12 cellular contexts compared by ENCODE assay signal in the genomic region with DNA sequence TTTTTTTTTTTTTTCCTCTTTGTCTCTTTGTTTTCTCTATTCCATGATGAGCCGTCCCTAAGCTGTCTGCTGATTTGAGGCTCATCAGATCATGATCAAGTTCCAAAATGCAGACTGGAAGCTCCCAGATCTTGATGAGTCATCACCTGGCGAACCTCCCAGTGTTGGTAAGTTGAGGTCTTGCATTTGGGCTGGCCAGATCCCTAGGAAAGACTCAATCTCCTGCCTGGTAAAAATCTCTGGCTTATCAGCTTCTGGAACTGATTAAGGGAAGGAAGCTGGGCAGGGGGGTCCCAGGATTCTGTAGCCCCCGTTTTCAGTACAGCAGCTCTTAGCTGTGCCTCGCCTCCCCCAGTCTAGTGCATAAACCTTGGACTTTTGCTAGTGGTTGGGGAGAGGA.
DNase-seq lines count a peak whose midpoint lies in the region; ATAC-seq and TF ChIP-seq lines count a peak whose summit lies in the region.
"Had no signal": no experiment of that assay in that cellular context is flagged by ENCODE, and none has a peak within 500 bp of the region (broad histone marks: within the 10 kb centered on the region; RNA-seq: fewer than 3 reads in every experiment).

No MANE protein-coding gene starts in this region.

- no peak for ATAC-seq in GM18517 (IDR thresholded peaks at IDR 0.05; ENCODE audit: unreplicated experiment)
- ATAC-seq: activated CD8-positive, alpha-beta T cell treated with anti-CD3 and anti-CD28 coated beads, Interleukin-2, amount 10 ng/mL, durations not matched to agents 7 days and 5 days; GM12878; stimulated activated memory B cell treated with anti-CD40 and anti-IgM and Interleukin-4, amounts not matched to agents 10 μg/mL and 1 μg/mL and 100 μg/mL, for 72 hours had no signal

- H3K4me3 Mint-ChIP-seq in activated CD4-positive, alpha-beta T cell treated with anti-CD3 and anti-CD28 coated beads, Interleukin-2, amount 10 ng/mL, durations not matched to agents 24 days and 14 days, result no peak overlapping the region
- H3K4me3 Mint-ChIP-seq: activated CD8-positive, alpha-beta T cell treated with anti-CD3 and anti-CD28 coated beads, Interleukin-2, amount 10 ng/mL, durations not matched to agents 7 days and 5 days; stimulated activated memory B cell treated with anti-CD40 and anti-IgM and Interleukin-4, amounts not matched to agents 10 μg/mL and 1 μg/mL and 100 μg/mL, for 72 hours had no signal

- no peaks in the 10 kb centered on the region for H3K36me3 Mint-ChIP-seq in activated CD4-positive, alpha-beta T cell treated with anti-CD3 and anti-CD28 coated beads, Interleukin-2, amount 10 ng/mL, durations not matched to agents 24 days and 14 days (ENCODE audit: low read depth)

- intact Hi-C loops in activated CD4-positive, alpha-beta T cell treated with anti-CD3 and anti-CD28 coated beads, Interleukin-2, amount 10 ng/mL, durations not matched to agents 24 days and 14 days (cut with micrococcal nuclease), result no loop called here

- peaks cover 23% of the 10 kb centered on the region for H3K27me3 Mint-ChIP-seq in activated CD4-positive, alpha-beta T cell treated with anti-CD3 and anti-CD28 coated beads, Interleukin-2, amount 10 ng/mL, durations not matched to agents 24 days and 14 days

- no peaks in the 10 kb centered on the region for H3K4me1 Mint-ChIP-seq in activated CD4-positive, alpha-beta T cell treated with anti-CD3 and anti-CD28 coated beads, Interleukin-2, amount 10 ng/mL, durations not matched to agents 24 days and 14 days
- H3K4me1 Mint-ChIP-seq: stimulated activated memory B cell treated with anti-CD40 and anti-IgM and Interleukin-4, amounts not matched to agents 10 μg/mL and 1 μg/mL and 100 μg/mL, for 72 hours had no signal

- no peaks in the 10 kb centered on the region for H3K9me3 Mint-ChIP-seq in activated CD4-positive, alpha-beta T cell treated with anti-CD3 and anti-CD28 coated beads, Interleukin-2, amount 10 ng/mL, durations not matched to agents 24 days and 14 days

- no peak overlapping the region for H3K27ac Mint-ChIP-seq in activated CD4-positive, alpha-beta T cell treated with anti-CD3 and anti-CD28 coated beads, Interleukin-2, amount 10 ng/mL, durations not matched to agents 24 days and 14 days
- H3K27ac Mint-ChIP-seq: activated CD8-positive, alpha-beta T cell treated with anti-CD3 and anti-CD28 coated beads, Interleukin-2, amount 10 ng/mL, durations not matched to agents 7 days and 5 days; stimulated activated memory B cell treated with anti-CD40 and anti-IgM and Interleukin-4, amounts not matched to agents 10 μg/mL and 1 μg/mL and 100 μg/mL, for 72 hours had no signal

- no peak for TF ChIP-seq CTCF in GM13977 (IDR thresholded peaks at IDR 0.05; ENCODE audit: extremely low read depth, insufficient read depth, missing control alignments)

- DNase-seq in NCI-H1694 (lab: John Stamatoyannopoulos, UW) (peak; percentile 19), NCI-H1694 treated with DMSO at 0.1 percent for 48 hours (lab: John Stamatoyannopoulos, UW) (no peak), NCI-H2029 treated with DMSO at 0.1 percent for 48 hours (lab: John Stamatoyannopoulos, UW) (peak; percentile 78), cerebellar cortex (ENCODE audit: low spot score) (peak; percentile 81), renal cortical epithelial cell (ENCODE audit: low read depth) (peak; percentile 64), GM13977 (ENCODE audit: low spot score) (no peak)
- DNase-seq in activated CD4-positive, alpha-beta T cell treated with anti-CD3 and anti-CD28 coated beads, Interleukin-2, amount 10 ng/mL, durations not matched to agents 24 days and 14 days, result no peak
- DNase-seq: activated CD8-positive, alpha-beta T cell treated with anti-CD3 and anti-CD28 coated beads, Interleukin-2, amount 10 ng/mL, durations not matched to agents 7 days and 5 days; NCI-H1436 treated with DMSO at 0.1 percent for 48 hours had no signal

- in situ Hi-C loops in GM13977 (cut with MboI; ENCODE audit: low pct_unique_long_range_greater_than_20kb, low sequenced_read_pairs, unreplicated experiment), result no loop called here

Comparison
In these comparisons a context has a peak if more than half of its experiments do, and no peak if none do; other contexts are left out.
1. DNase-seq: peak in NCI-H1694 (single experiment), NCI-H2029 treated with DMSO at 0.1 percent for 48 hours (single experiment), cerebellar cortex (single experiment) and renal cortical epithelial cell (single experiment); none in NCI-H1694 treated with DMSO at 0.1 percent for 48 hours (single experiment), activated CD4-positive, alpha-beta T cell treated with anti-CD3 and anti-CD28 coated beads, Interleukin-2, amount 10 ng/mL, durations not matched to agents 24 days and 14 days (single experiment) and GM13977 (single experiment).